ENCODE assay signal across 8 cellular contexts in the genomic region with DNA sequence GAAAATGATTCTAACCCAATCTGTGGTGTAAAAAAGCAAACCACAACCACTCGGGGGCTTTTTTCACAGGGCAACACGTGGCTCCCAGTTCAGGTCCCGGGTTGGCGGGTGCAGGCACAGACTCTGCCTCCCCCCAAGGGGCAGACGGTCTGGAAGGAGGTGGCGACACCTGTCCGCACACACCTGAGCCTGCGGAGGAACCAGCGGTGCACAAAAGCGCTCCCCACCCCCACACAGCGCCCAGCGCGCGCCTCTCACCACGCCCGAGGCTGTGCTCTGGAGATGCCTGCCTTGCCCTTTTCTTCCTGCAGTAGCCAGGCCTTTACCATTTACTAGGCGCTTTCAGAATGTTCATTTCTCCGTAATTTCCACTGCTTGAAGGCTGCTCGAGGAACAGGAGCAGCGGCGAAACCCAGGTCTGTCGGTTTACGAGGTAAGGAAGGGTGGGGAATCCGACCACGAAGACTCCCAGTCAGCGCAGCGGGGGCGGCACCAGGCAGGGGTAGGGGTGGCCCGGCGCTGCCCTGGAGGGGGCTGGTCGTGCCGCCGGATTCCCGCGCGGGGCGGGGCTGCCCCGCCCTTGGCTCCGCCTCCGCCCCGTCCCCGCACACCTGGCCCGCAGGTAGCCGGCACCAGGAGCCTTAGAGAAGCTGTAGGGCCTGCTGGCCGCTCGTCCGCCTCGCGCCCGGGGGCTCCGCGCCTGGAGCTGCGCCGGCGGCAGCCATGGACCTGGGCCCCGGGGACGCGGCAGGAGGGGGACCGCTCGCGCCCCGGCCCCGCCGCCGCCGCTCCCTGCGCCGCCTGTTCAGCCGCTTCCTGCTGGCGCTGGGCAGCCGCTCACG. TPM values are rescaled to one million over a fixed set of nuclear protein-coding genes. Genes with fewer than 3 reads are reported as not detected.
A peak's percentile ranks its signal among the peaks of the same experiment; 100 is the strongest.
DNase-seq lines count a peak whose midpoint lies in the region; ATAC-seq, FAIRE-seq and TF ChIP-seq lines count a peak whose summit lies in the region.

A gene with protein sequence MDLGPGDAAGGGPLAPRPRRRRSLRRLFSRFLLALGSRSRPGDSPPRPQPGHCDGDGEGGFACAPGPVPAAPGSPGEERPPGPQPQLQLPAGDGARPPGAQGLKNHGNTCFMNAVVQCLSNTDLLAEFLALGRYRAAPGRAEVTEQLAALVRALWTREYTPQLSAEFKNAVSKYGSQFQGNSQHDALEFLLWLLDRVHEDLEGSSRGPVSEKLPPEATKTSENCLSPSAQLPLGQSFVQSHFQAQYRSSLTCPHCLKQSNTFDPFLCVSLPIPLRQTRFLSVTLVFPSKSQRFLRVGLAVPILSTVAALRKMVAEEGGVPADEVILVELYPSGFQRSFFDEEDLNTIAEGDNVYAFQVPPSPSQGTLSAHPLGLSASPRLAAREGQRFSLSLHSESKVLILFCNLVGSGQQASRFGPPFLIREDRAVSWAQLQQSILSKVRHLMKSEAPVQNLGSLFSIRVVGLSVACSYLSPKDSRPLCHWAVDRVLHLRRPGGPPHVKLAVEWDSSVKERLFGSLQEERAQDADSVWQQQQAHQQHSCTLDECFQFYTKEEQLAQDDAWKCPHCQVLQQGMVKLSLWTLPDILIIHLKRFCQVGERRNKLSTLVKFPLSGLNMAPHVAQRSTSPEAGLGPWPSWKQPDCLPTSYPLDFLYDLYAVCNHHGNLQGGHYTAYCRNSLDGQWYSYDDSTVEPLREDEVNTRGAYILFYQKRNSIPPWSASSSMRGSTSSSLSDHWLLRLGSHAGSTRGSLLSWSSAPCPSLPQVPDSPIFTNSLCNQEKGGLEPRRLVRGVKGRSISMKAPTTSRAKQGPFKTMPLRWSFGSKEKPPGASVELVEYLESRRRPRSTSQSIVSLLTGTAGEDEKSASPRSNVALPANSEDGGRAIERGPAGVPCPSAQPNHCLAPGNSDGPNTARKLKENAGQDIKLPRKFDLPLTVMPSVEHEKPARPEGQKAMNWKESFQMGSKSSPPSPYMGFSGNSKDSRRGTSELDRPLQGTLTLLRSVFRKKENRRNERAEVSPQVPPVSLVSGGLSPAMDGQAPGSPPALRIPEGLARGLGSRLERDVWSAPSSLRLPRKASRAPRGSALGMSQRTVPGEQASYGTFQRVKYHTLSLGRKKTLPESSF (plus strand): TSS at position 608 of the 842 bp plus-strand sequence. CDS start 116 bp downstream, at position 724.

- H2BK15ac ChIP-seq in H1 (ENCODE audit: low read length), result peak within 1 kb of the TSS; percentile 82

- CTCF ChIA-PET in H1 (lab: Charles Lee; ENCODE audit: partially characterized antibody), result interaction anchor here (0.7 to 2.9 kb wide), 5 partner anchors 23 to 67 kb away, joined by 3 to 17 read pairs (median 5); a partner anchor contains a TSS

- H3K4me1 ChIP-seq in DND-41 (ENCODE audit: insufficient read depth, low read length) (peaks cover 10% of the 10 kb centered on the region), H1 (replicated peaks in 1 of 4; ENCODE audit: control insufficient read depth in 3 of 4, insufficient read depth in 4 of 4, low read length in 3 of 4) (peaks cover 1 to 18% (median 6%) of the 10 kb centered on the region in 4 experiments; a peak in 5 of 7 replicates), mucosa of stomach (ENCODE audit: control insufficient read depth, insufficient read depth, low read length) (peaks cover 17% of the 10 kb centered on the region), upper lobe of right lung (peaks cover 7% of the 10 kb centered on the region)

- H4K8ac ChIP-seq in H1 (ENCODE audit: extremely low read depth, insufficient read depth, low read length), result peak within 1 kb of the TSS; percentile 87; the same call in 1 of the 2 replicates

- H2BK12ac ChIP-seq in H1 (ENCODE audit: low read depth, low read length), result peak within 1 kb of the TSS; percentile 86

- no peak within 1 kb of the TSS for H3K27ac Mint-ChIP-seq in T-helper 17 cell

- H3K79me2 ChIP-seq in DND-41 (ENCODE audit: insufficient read depth, low read length) (no peaks in the 10 kb centered on the region), H1 (ENCODE audit: control insufficient read depth in 1 of 2, insufficient read depth in 2 of 2, low read length in 2 of 2) (peaks cover 4 to 24% of the 10 kb centered on the region in 2 experiments; a peak in 3 of 4 replicates)

- H3K4me1 Mint-ChIP-seq in T-helper 17 cell, result peaks cover 15% of the 10 kb centered on the region

- H3K9ac ChIP-seq in DND-41 (ENCODE audit: low read depth, low read length) (peak within 1 kb of the TSS; percentile 45), H1 (replicated peaks in 1 of 4; ENCODE audit: extremely low read depth in 1 of 4, low read depth in 3 of 4, low read length in 3 of 4) (peak within 1 kb of the TSS; percentile 77 to 94 (median 81)), mucosa of stomach (ENCODE audit: low read length) (peak within 1 kb of the TSS; percentile 77)

- H3K27me3 Mint-ChIP-seq in T-helper 17 cell, result peaks cover 34% of the 10 kb centered on the region

- H3K4me2 ChIP-seq in DND-41 (ENCODE audit: insufficient read depth, low read length) (peak within 1 kb of the TSS; percentile 75), H1 (ENCODE audit: insufficient read depth in 1 of 2, low read depth in 2 of 2, low read length in 2 of 2) (peak within 1 kb of the TSS; percentile 85 to 100)

- H3K56ac ChIP-seq in H1 (replicated peaks; ENCODE audit: insufficient read length, low read depth, low read length), result peak within 1 kb of the TSS; percentile 50

- H3K4me3 ChIP-seq in DND-41 (ENCODE audit: low read depth in 1 of 2, low read length in 2 of 2), result peak within 1 kb of the TSS in 1 of 2 experiments; percentile 56; a peak in 2 of 4 replicates
- H3K4me3 ChIP-seq in H1 (ENCODE audit: extremely low read depth in 1 of 4, insufficient read depth in 2 of 4, low read depth in 3 of 4, low read length in 4 of 4), result peak within 1 kb of the TSS; percentile 65 to 78 (median 72)
- H3K4me3 ChIP-seq in mucosa of stomach (ENCODE audit: low read length), result peak within 1 kb of the TSS; percentile 44
- peak within 1 kb of the TSS; percentile 59 for H3K4me3 ChIP-seq in upper lobe of right lung

- H3K18ac ChIP-seq in H1 (ENCODE audit: extremely low read depth, low read length), result peak within 1 kb of the TSS; percentile 80

- H3K27me3 ChIP-seq in DND-41 (ENCODE audit: insufficient read depth, low read length, poor library complexity) (peaks cover 14% of the 10 kb centered on the region), H1 (replicated peaks in 1 of 4; ENCODE audit: control insufficient read depth in 3 of 4, extremely low read depth in 1 of 4, insufficient read depth in 3 of 4, low read length in 3 of 4) (peaks cover 0 to 12% (median 8%) of the 10 kb centered on the region in 4 experiments; a peak in 6 of 7 replicates), mucosa of stomach (ENCODE audit: control insufficient read depth, insufficient read depth, low read length) (peaks cover 16% of the 10 kb centered on the region), upper lobe of right lung (peaks cover 16% of the 10 kb centered on the region)

- intact Hi-C loops in upper lobe of right lung (cut with DNase I), result no loop called here

- H3K4me3 Mint-ChIP-seq in T-helper 17 cell, result peak within 1 kb of the TSS; percentile 86

- peak; percentile 70 for ATAC-seq in DND-41 (ENCODE audit: insufficient read depth, low read depth)
- peak; percentile 71 for ATAC-seq in T-helper 17 cell
- peak; percentile 91 for ATAC-seq in upper lobe of right lung
- ATAC-seq in GM21825 (IDR thresholded peaks at IDR 0.05; ENCODE audit: unreplicated experiment), result no peak

- FAIRE-seq in H1 (lab: Jason Lieb, UNC), result no peak

- DNase-seq in DND-41 (peak; percentile 16), HPDE6-E6E7 (ENCODE audit: extremely low spot score) (peak; percentile 54), T-helper 17 cell (peak in 1 of 3 donors; percentile 12), H1 (ENCODE audit: low read depth in 1 of 2, low spot score in 2 of 2) (peak in 1 of 2 experiments; percentile 83), upper lobe of right lung (peak; percentile 87), AG08396 (ENCODE audit: low spot score) (no peak)

- no peaks in the 10 kb centered on the region; the same call in 1 of the 2 replicates for H3K79me1 ChIP-seq in H1 (ENCODE audit: low read depth, low read length)

- H4K5ac ChIP-seq in H1 (ENCODE audit: insufficient read length, low read depth, low read length), result peak within 1 kb of the TSS; percentile 90

- no peak within 1 kb of the TSS for H3K23ac ChIP-seq in H1 (ENCODE audit: insufficient read length)

- 3% methylated on average over 30 of the region's 72 CpGs; no CpG with 5 or more reads in 1 of the 2 experiments for WGBS in H1 (ENCODE audit: extremely low coverage in 1 of 2, insufficient coverage in 1 of 2, insufficient read length in 1 of 2, insufficient replicate concordance in 2 of 2, low coverage in 1 of 2, low lambda C conversion rate in 2 of 2, missing lambda C conversion rate in 1 of 2), 2 experiments

- TF ChIP-seq EP300 in H1 (IDR thresholded peaks at IDR 0.05; ENCODE audit: borderline replicate concordance in 1 of 2, low read depth in 2 of 2, low read length in 2 of 2), result no peak

- POLR2A ChIA-PET in H1 (lab: Charles Lee; ENCODE audit: partially characterized antibody), result interaction anchor here (0.7 to 1.9 kb wide), 14 partner anchors 8 to 255 kb away, joined by 3 to 6 read pairs (median 4); a partner anchor contains a TSS

- TF ChIP-seq POLR2A in H1 (IDR thresholded peaks at IDR 0.05; ENCODE audit: control extremely low read depth in 1 of 2, low read depth in 2 of 2, low read length in 2 of 2), result peak; percentile 43 to 55

- H3K36me3 ChIP-seq in DND-41 (ENCODE audit: insufficient read depth, low read length) (no peaks in the 10 kb centered on the region), H1 (ENCODE audit: control insufficient read depth in 2 of 4, insufficient read depth in 4 of 4, low read length in 3 of 4) (no peaks in the 10 kb centered on the region), mucosa of stomach (ENCODE audit: control insufficient read depth, insufficient read depth, low read length) (no peaks in the 10 kb centered on the region), upper lobe of right lung (no peaks in the 10 kb centered on the region)

- TF ChIP-seq RAD21 in H1 (IDR thresholded peaks at IDR 0.05 in 1 of 2, conservative IDR thresholded peaks at IDR 0.05 in 1 of 2; ENCODE audit: low read depth in 2 of 2, low read length in 2 of 2), result no peak

- peak within 1 kb of the TSS; percentile 83 for H3K4ac ChIP-seq in H1 (replicated peaks; ENCODE audit: insufficient read length, low read depth, low read length)

- H2AK5ac ChIP-seq in H1 (ENCODE audit: low read depth, low read length), result 0 out of 2 replicates have a peak within 1 kb of the TSS, but pooled peaks have one; percentile 39

- H2BK20ac ChIP-seq in H1 (ENCODE audit: low read length), result no peak within 1 kb of the TSS

- peak within 1 kb of the TSS; percentile 89 for H4K91ac ChIP-seq in H1 (replicated peaks; ENCODE audit: insufficient read length, low read length)

- no peak within 1 kb of the TSS for H3K14ac ChIP-seq in H1 (ENCODE audit: insufficient read length)

- peak within 1 kb of the TSS; percentile 51; the same call in 1 of the 2 replicates for H3K27ac ChIP-seq in DND-41 (ENCODE audit: low read length)
- peak within 1 kb of the TSS; percentile 81 for H3K27ac ChIP-seq in H1 (ENCODE audit: low read depth, low read length)
- peak within 1 kb of the TSS; percentile 76 for H3K27ac ChIP-seq in upper lobe of right lung

- TF ChIP-seq CTCF in DND-41 (IDR thresholded peaks at IDR 0.05; ENCODE audit: borderline replicate concordance, extremely low read depth, low read length, poor library complexity, severe bottlenecking) (no peak), H1 (IDR thresholded peaks at IDR 0.05; ENCODE audit: control extremely low read depth in 1 of 3, insufficient read depth in 1 of 3, low read depth in 1 of 3, low read length in 3 of 3) (no peak), upper lobe of right lung (IDR thresholded peaks at IDR 0.05) (no peak)

- H3K23me2 ChIP-seq in H1 (ENCODE audit: low read depth, low read length), result peaks cover 16% of the 10 kb centered on the region

- no peaks in the 10 kb centered on the region for H4K20me1 ChIP-seq in DND-41 (ENCODE audit: insufficient read depth, low read length)
- H4K20me1 ChIP-seq in H1 (replicated peaks in 1 of 2; ENCODE audit: control insufficient read depth in 1 of 2, insufficient read depth in 2 of 2, low read length in 2 of 2), result peaks cover 2 to 6% of the 10 kb centered on the region in 2 experiments

- H2AFZ ChIP-seq in DND-41 (ENCODE audit: low read depth, low read length) (peak within 1 kb of the TSS; percentile 75), H1 (ENCODE audit: low read length) (peak within 1 kb of the TSS; percentile 37; the same call in 1 of the 2 replicates)

- H3K9me3 ChIP-seq in DND-41 (ENCODE audit: insufficient read depth, low read length, severe bottlenecking), result no peaks in the 10 kb centered on the region
- H3K9me3 ChIP-seq in T-helper 17 cell (ENCODE audit: control insufficient read depth, low read length, poor library complexity, severe bottlenecking), result no peaks in the 10 kb centered on the region
- no peaks in the 10 kb centered on the region for H3K9me3 ChIP-seq in H1 (ENCODE audit: insufficient read depth in 2 of 2, low read depth in 1 of 2, low read length in 1 of 2)
- H3K9me3 ChIP-seq in mucosa of stomach (ENCODE audit: control insufficient read depth, low read length), result no peaks in the 10 kb centered on the region
- H3K9me3 ChIP-seq in upper lobe of right lung, result no peaks in the 10 kb centered on the region

- peak within 1 kb of the TSS; percentile 89 for H2BK5ac ChIP-seq in H1 (ENCODE audit: low read depth, low read length)

- no peak within 1 kb of the TSS for H2BK120ac ChIP-seq in H1 (replicated peaks; ENCODE audit: low read depth, low read length)

- H3K36me3 Mint-ChIP-seq in T-helper 17 cell (ENCODE audit: low read depth), result peaks cover 4% of the 10 kb centered on the region

RNA-seq across cellular contexts. Expression of the gene that starts here (rescaled TPM):
- under 1 TPM; 0.29 to 0.45 TPM for total RNA-seq in T-helper 17 cell
- 6.9 and 7.2 TPM in 2 replicates for total RNA-seq in H1 (2021; fragmentation: NEBNext Ultra II Directional; extraction: Animal tissue kit (Norgen Biotek cat#: 25700))
- 3.0 and 5.6 TPM in 2 replicates for polyA plus RNA-seq in H1 (2011; rRNA removed)
- polyA plus RNA-seq in H1 (2011; cell fraction: cytosol; rRNA removed), result 5.5 TPM
- polyA plus RNA-seq in H1 (2011; cell fraction: nucleus; rRNA removed), result 13.1 TPM
- polyA plus RNA-seq in H1 (2012, experiment 1 of 2), result 3.7 to 5.8 TPM (median 5.2 TPM) in 4 replicates
- 2.9 TPM for polyA plus RNA-seq in H1 (2012, experiment 2 of 2)
- polyA plus RNA-seq in H1 (2013, experiment 1 of 2), result 3.4 TPM
- polyA plus RNA-seq in H1 (2013, experiment 2 of 2), result 3.1 TPM
- 9.1 and 10.0 TPM in 2 replicates for polyA minus RNA-seq in H1 (2011; rRNA and poly(A)+ RNA removed)
- 5.4 TPM for polyA minus RNA-seq in H1 (2011; cell fraction: cytosol; rRNA and poly(A)+ RNA removed)
- polyA minus RNA-seq in H1 (2011; cell fraction: nucleus; rRNA and poly(A)+ RNA removed), result 7.8 TPM
- 4.3 TPM for total RNA-seq in upper lobe of right lung

Comparison
In these comparisons a context has a peak if more than half of its experiments do, and no peak if none do; other contexts are left out.
1. Peak in ATAC-seq in T-helper 17 cell; RNA of the gene not detected or under 1 TPM.